2 cellular contexts compared by ENCODE assay signal in genomic region chr16:4110680-4111079, GRCh38.
TF ChIP-seq lines count a peak whose summit lies in the region.

No MANE protein-coding gene starts in this region.

TF ChIP-seq in HepG2, 621 proteins besides CTCF, POLR2A, EP300 and RAD21 (continues in another document):
- TF ChIP-seq MAX (IDR thresholded peaks at IDR 0.05) (0 out of 2 replicates have a peak, but pooled peaks have one; percentile 25), SIN3A (IDR thresholded peaks at IDR 0.05; ENCODE audit: borderline replicate concordance, low read depth, low read length) (peak; percentile 88; the same call in 1 of the 2 replicates), MLX (CRISPR knock-in tag; IDR thresholded peaks at IDR 0.05) (no peak), ZNF121 (CRISPR knock-in tag; IDR thresholded peaks at IDR 0.05) (peak; percentile 9; the same call in 1 of the 2 replicates), E2F5 (CRISPR knock-in tag; conservative IDR thresholded peaks at IDR 0.05) (no peak), RARA (CRISPR knock-in tag; IDR thresholded peaks at IDR 0.05) (peak; percentile 54), ZSCAN29 (CRISPR knock-in tag; conservative IDR thresholded peaks at IDR 0.05) (no peak), BCL6 (CRISPR knock-in tag; IDR thresholded peaks at IDR 0.05) (peak; percentile 81), JUN (CRISPR knock-in tag; IDR thresholded peaks at IDR 0.05) (no peak), SALL1 (CRISPR knock-in tag; IDR thresholded peaks at IDR 0.05) (peak; percentile 23; the same call in 1 of the 2 replicates), MXD4 (CRISPR knock-in tag; IDR thresholded peaks at IDR 0.05) (0 out of 2 replicates have a peak, but pooled peaks have one; percentile 27), HHEX (CRISPR knock-in tag; IDR thresholded peaks at IDR 0.05) (no peak), HDAC1 (CRISPR knock-in tag; IDR thresholded peaks at IDR 0.05) (0 out of 2 replicates have a peak, but pooled peaks have one; percentile 28), ARID4A (CRISPR knock-in tag; IDR thresholded peaks at IDR 0.05; ENCODE audit: borderline replicate concordance) (peak; percentile 60; the same call in 1 of the 2 replicates), TEAD3 (CRISPR knock-in tag; optimal IDR thresholded peaks at IDR 0.05; ENCODE audit: borderline replicate concordance) (peak; percentile 38), ZNF138 (CRISPR knock-in tag; IDR thresholded peaks at IDR 0.05; ENCODE audit: low read depth) (no peak), ZNF543 (CRISPR knock-in tag; IDR thresholded peaks at IDR 0.05) (0 out of 2 replicates have a peak, but pooled peaks have one; percentile 22), ZNF687 (CRISPR knock-in tag; IDR thresholded peaks at IDR 0.05) (peak; percentile 38), IKZF1 (IDR thresholded peaks at IDR 0.05) (no peak), KLF9 (CRISPR knock-in tag; IDR thresholded peaks at IDR 0.05; ENCODE audit: low read depth) (peak; percentile 68; the same call in 1 of the 2 replicates), ZNF335 (CRISPR knock-in tag; IDR thresholded peaks at IDR 0.05) (no peak)

TF ChIP-seq in neural cell, 6 proteins besides CTCF, POLR2A, EP300 and RAD21:
- TF ChIP-seq POLR2AphosphoS5 (IDR thresholded peaks at IDR 0.05) = no peak
- TF ChIP-seq SMC3 (conservative IDR thresholded peaks at IDR 0.05; ENCODE audit: poor library complexity) = no peak
- TF ChIP-seq REST (IDR thresholded peaks at IDR 0.05; ENCODE audit: borderline replicate concordance) = no peak
- TF ChIP-seq MXI1 (conservative IDR thresholded peaks at IDR 0.05; ENCODE audit: poor library complexity, severe bottlenecking) = no peak
